In genomic region chr10:129883029-129883428, GRCh38 we compare ENCODE assay signal across 20 cellular contexts.
"Had no signal": no experiment of that assay in that cellular context is flagged by ENCODE, and none has a peak within 500 bp of the region (broad histone marks: within the 10 kb centered on the region; RNA-seq: fewer than 3 reads in every experiment).

No MANE protein-coding gene starts in this region.

- H3K4me3 ChIP-seq: left lung, lung, neural progenitor cell, sigmoid colon, upper lobe of left lung had no signal

- H3K9me3 Mint-ChIP-seq: activated CD4-positive, alpha-beta memory T cell treated with anti-CD3 and anti-CD28 coated beads, Interleukin-2, amount 10 ng/mL, durations not matched to agents 7 days and 5 days; activated T-helper 1 cell treated with anti-CD3 and anti-CD28 coated beads, Interleukin-12 subunit alpha, Interleukin-12 subunit beta, Interleukin-2, Interleukin-4 antibody, amounts not matched to agents 30 ng/mL and 10 ng/mL and 1 ng/mL, durations not matched to agents 14 hours and 24 hours and 36 hours; dendritic cell treated with granulocyte-macrophage colony-stimulating factor and Interleukin-4, amounts not matched to agents 40 ng/mL and 50 ng/mL, for 4 days; naive thymus-derived CD4-positive, alpha-beta T cell; neural progenitor cell; stimulated activated effector memory CD8-positive, alpha-beta T cell treated with anti-CD3 and anti-CD28 coated beads, Interleukin-12 subunit alpha, Interleukin-12 subunit beta, amount 100 ng/mL, for 72 hours; T-helper 1 cell treated with Interleukin-12 subunit alpha and Interleukin-12 subunit beta and Interleukin-4 antibody, amounts not matched to agents 30 μg/mL and 1 μg/mL, for 36 hours; WTC11 had no signal

- H3K27me3 ChIP-seq: brain microvascular endothelial cell, neural progenitor cell, sigmoid colon, upper lobe of left lung had no signal

- H3K4me1 ChIP-seq: left lung, sigmoid colon, upper lobe of left lung had no signal

- H3K36me3 ChIP-seq: brain microvascular endothelial cell, left lung, neural progenitor cell, sigmoid colon, upper lobe of left lung had no signal

- H3K4me1 Mint-ChIP-seq: activated CD4-positive, alpha-beta memory T cell treated with anti-CD3 and anti-CD28 coated beads, Interleukin-2, amount 10 ng/mL, durations not matched to agents 7 days and 5 days; naive thymus-derived CD4-positive, alpha-beta T cell; stimulated activated effector memory CD8-positive, alpha-beta T cell treated with anti-CD3 and anti-CD28 coated beads, Interleukin-12 subunit alpha, Interleukin-12 subunit beta, amount 100 ng/mL, for 72 hours had no signal

- ATAC-seq: left lung; naive thymus-derived CD4-positive, alpha-beta T cell; stimulated activated effector memory CD8-positive, alpha-beta T cell treated with anti-CD3 and anti-CD28 coated beads, Interleukin-12 subunit alpha, Interleukin-12 subunit beta, amount 100 ng/mL, for 72 hours; WTC11 had no signal

- H3K4me3 Mint-ChIP-seq: activated CD4-positive, alpha-beta memory T cell treated with anti-CD3 and anti-CD28 coated beads, Interleukin-2, amount 10 ng/mL, durations not matched to agents 7 days and 5 days; activated T-helper 1 cell treated with anti-CD3 and anti-CD28 coated beads, Interleukin-12 subunit alpha, Interleukin-12 subunit beta, Interleukin-2, Interleukin-4 antibody, amounts not matched to agents 30 ng/mL and 10 ng/mL and 1 ng/mL, durations not matched to agents 14 hours and 24 hours and 36 hours; dendritic cell treated with granulocyte-macrophage colony-stimulating factor and Interleukin-4, amounts not matched to agents 40 ng/mL and 50 ng/mL, for 4 days; naive thymus-derived CD4-positive, alpha-beta T cell; neural progenitor cell; stimulated activated effector memory CD8-positive, alpha-beta T cell treated with anti-CD3 and anti-CD28 coated beads, Interleukin-12 subunit alpha, Interleukin-12 subunit beta, amount 100 ng/mL, for 72 hours; T-helper 1 cell treated with Interleukin-12 subunit alpha and Interleukin-12 subunit beta and Interleukin-4 antibody, amounts not matched to agents 30 μg/mL and 1 μg/mL, for 36 hours; WTC11 had no signal

- H3K4me2 ChIP-seq: neural progenitor cell had no signal

- H3K9ac ChIP-seq: neural progenitor cell had no signal

- H3K9me3 ChIP-seq: left lung, sigmoid colon, upper lobe of left lung had no signal

- H3K27ac ChIP-seq: brain microvascular endothelial cell, left lung, neural progenitor cell, sigmoid colon, upper lobe of left lung had no signal

- H2AFZ ChIP-seq: neural progenitor cell had no signal

- H3K27ac Mint-ChIP-seq: activated CD4-positive, alpha-beta memory T cell treated with anti-CD3 and anti-CD28 coated beads, Interleukin-2, amount 10 ng/mL, durations not matched to agents 7 days and 5 days; activated T-helper 1 cell treated with anti-CD3 and anti-CD28 coated beads, Interleukin-12 subunit alpha, Interleukin-12 subunit beta, Interleukin-2, Interleukin-4 antibody, amounts not matched to agents 30 ng/mL and 10 ng/mL and 1 ng/mL, durations not matched to agents 14 hours and 24 hours and 36 hours; dendritic cell treated with granulocyte-macrophage colony-stimulating factor and Interleukin-4, amounts not matched to agents 40 ng/mL and 50 ng/mL, for 4 days; neural progenitor cell; stimulated activated effector memory CD8-positive, alpha-beta T cell treated with anti-CD3 and anti-CD28 coated beads, Interleukin-12 subunit alpha, Interleukin-12 subunit beta, amount 100 ng/mL, for 72 hours; T-helper 1 cell treated with Interleukin-12 subunit alpha and Interleukin-12 subunit beta and Interleukin-4 antibody, amounts not matched to agents 30 μg/mL and 1 μg/mL, for 36 hours; WTC11 had no signal

- DNase-seq: activated CD4-positive, alpha-beta memory T cell treated with anti-CD3 and anti-CD28 coated beads, Interleukin-2, amount 10 ng/mL, durations not matched to agents 7 days and 5 days; activated gamma-delta T cell; activated naive CD4-positive, alpha-beta T cell treated with anti-CD3 and anti-CD28 coated beads, Interleukin-2, amount 50 U/mL, for 16 hours; aorta; brain microvascular endothelial cell; caudate nucleus; effector CD4-positive, alpha-beta T cell; kidney; naive thymus-derived CD4-positive, alpha-beta T cell; sigmoid colon; T1000; upper lobe of left lung had no signal
